Comparison of ENCODE assay signal across 8 cellular contexts in genomic region chr1:43531453-43531905, GRCh38. TPM values are rescaled to one million over a fixed set of nuclear protein-coding genes. Genes with fewer than 3 reads are reported as not detected.
DNase-seq lines count a peak whose midpoint lies in the region; ATAC-seq and TF ChIP-seq lines count a peak whose summit lies in the region.

No MANE protein-coding gene starts in this region.

- H3K27ac Mint-ChIP-seq in activated T-helper 2 cell treated with anti-CD3 and anti-CD28 coated beads, Interferon-gamma antibody, Interleukin-2, Interleukin-4, amounts not matched to agents 10 μg/mL and 5 μg/mL and 100 μg/mL, durations not matched to agents 14 hours and 24 hours and 36 hours, result peak overlapping the region; percentile 48

- DNase-seq in AG20443 (ENCODE audit: low spot score) (peak; percentile 64), right cardiac atrium (peak in 2 of 3 donors; percentile 38 to 70), sciatic nerve (ENCODE audit: low spot score) (no peak), Kasumi-1 (lab: John Stamatoyannopoulos, UW) (no peak), SW480 (ENCODE audit: low spot score) (no peak)
- DNase-seq in activated T-helper 2 cell treated with anti-CD3 and anti-CD28 coated beads, Interferon-gamma antibody, Interleukin-2, Interleukin-4, amounts not matched to agents 10 μg/mL and 5 μg/mL and 100 μg/mL, durations not matched to agents 14 hours and 24 hours and 36 hours (ENCODE audit: low spot score), result no peak

- no peaks in the 10 kb centered on the region for H3K36me3 Mint-ChIP-seq in activated T-helper 2 cell treated with anti-CD3 and anti-CD28 coated beads, Interferon-gamma antibody, Interleukin-2, Interleukin-4, amounts not matched to agents 10 μg/mL and 5 μg/mL and 100 μg/mL, durations not matched to agents 14 hours and 24 hours and 36 hours (ENCODE audit: low read depth)

- 2% methylated on average over 63 of the region's 63 CpGs for WGBS in right cardiac atrium

- H3K27me3 ChIP-seq in right cardiac atrium (ENCODE audit: control insufficient read depth, insufficient read depth), result no peaks in the 10 kb centered on the region

- TF ChIP-seq CTCF in HEK293 (tag by site-specific recombination; IDR thresholded peaks at IDR 0.05), result no peak

- intact Hi-C loops in activated T-helper 2 cell treated with anti-CD3 and anti-CD28 coated beads, Interferon-gamma antibody, Interleukin-2, Interleukin-4, amounts not matched to agents 10 μg/mL and 5 μg/mL and 100 μg/mL, durations not matched to agents 14 hours and 24 hours and 36 hours (cut with micrococcal nuclease), result loop anchor here (5.0 kb wide), 1 partner anchor 176 kb away; the partner anchor contains the start of gene ST3GAL3
- intact Hi-C loops in right cardiac atrium (cut with DNase I) (loop anchor here in 1 of 4 donors (10.0 kb wide), 1 partner anchor 113 kb away; no protein-coding TSS in a partner anchor), sciatic nerve (cut with DNase I) (loop anchor here (10.0 kb wide), 1 partner anchor 403 kb away; the partner anchor contains the start of gene ARTN)

- H3K27ac ChIP-seq in HEK293 (ENCODE audit: extremely low read depth, low read depth, low read length), result no peak overlapping the region; the same call in 1 of the 2 replicates
- no peak overlapping the region for H3K27ac ChIP-seq in right cardiac atrium (ENCODE audit: low read length)

- no peaks in the 10 kb centered on the region for H3K9me3 ChIP-seq in HEK293 (ENCODE audit: control insufficient read depth, insufficient read depth, low read depth, low read length)
- no peaks in the 10 kb centered on the region for H3K9me3 ChIP-seq in right cardiac atrium (ENCODE audit: control insufficient read depth, low read length)

- peaks cover 15% of the 10 kb centered on the region for H3K4me1 Mint-ChIP-seq in activated T-helper 2 cell treated with anti-CD3 and anti-CD28 coated beads, Interferon-gamma antibody, Interleukin-2, Interleukin-4, amounts not matched to agents 10 μg/mL and 5 μg/mL and 100 μg/mL, durations not matched to agents 14 hours and 24 hours and 36 hours (ENCODE audit: low read depth)

- H3K27me3 Mint-ChIP-seq in activated T-helper 2 cell treated with anti-CD3 and anti-CD28 coated beads, Interferon-gamma antibody, Interleukin-2, Interleukin-4, amounts not matched to agents 10 μg/mL and 5 μg/mL and 100 μg/mL, durations not matched to agents 14 hours and 24 hours and 36 hours (ENCODE audit: low read depth), result peaks cover 47% of the 10 kb centered on the region

- H3K36me3 ChIP-seq in HEK293 (ENCODE audit: control insufficient read depth in 2 of 2, insufficient read depth in 1 of 2, low read length in 2 of 2), result peaks cover 0 to 9% of the 10 kb centered on the region in 2 experiments; a peak in 1 of 3 replicates

- POLR2A ChIA-PET in HEK293 (lab: Yijun Ruan, JAX), result interaction anchor here (1.0 to 2.4 kb wide), 2 partner anchors 18 to 119 kb away, joined by 3 to 24 read pairs; partner anchors contain the start of gene KDM4A

- H3K4me1 ChIP-seq in HEK293 (ENCODE audit: control insufficient read depth, insufficient read depth, low read length) (peaks cover 2% of the 10 kb centered on the region; the same call in 1 of the 2 replicates), right cardiac atrium (ENCODE audit: control insufficient read depth, insufficient read depth, low read length) (no peaks in the 10 kb centered on the region)

- ATAC-seq in right cardiac atrium (peak; percentile 23 to 47), sciatic nerve (peak; percentile 52), GM18520 (IDR thresholded peaks at IDR 0.05; ENCODE audit: unreplicated experiment) (no peak)

- H3K4me3 ChIP-seq in HEK293 (ENCODE audit: low read depth, low read length) (peak overlapping the region; percentile 60), right cardiac atrium (ENCODE audit: low read length) (peak overlapping the region; percentile 90)

- H3K9me3 Mint-ChIP-seq in activated T-helper 2 cell treated with anti-CD3 and anti-CD28 coated beads, Interferon-gamma antibody, Interleukin-2, Interleukin-4, amounts not matched to agents 10 μg/mL and 5 μg/mL and 100 μg/mL, durations not matched to agents 14 hours and 24 hours and 36 hours, result no peaks in the 10 kb centered on the region

- CTCF ChIA-PET in HEK293 (lab: Yijun Ruan, JAX), result interaction anchor here (0.5 kb wide), 1 partner anchor 9 kb away, joined by 6 read pairs; no protein-coding TSS in a partner anchor

- H3K4me3 Mint-ChIP-seq in activated T-helper 2 cell treated with anti-CD3 and anti-CD28 coated beads, Interferon-gamma antibody, Interleukin-2, Interleukin-4, amounts not matched to agents 10 μg/mL and 5 μg/mL and 100 μg/mL, durations not matched to agents 14 hours and 24 hours and 36 hours (ENCODE audit: low read depth), result peak overlapping the region; percentile 87

TF ChIP-seq in HEK293, 187 proteins besides CTCF, POLR2A, EP300 and RAD21 (continues in another document):
- no peak for TF ChIP-seq YY1 (tag by site-specific recombination; IDR thresholded peaks at IDR 0.05)
- peak; percentile 66 for TF ChIP-seq KLF1 (tag by site-specific recombination; IDR thresholded peaks at IDR 0.05)
- TF ChIP-seq ZBTB10 (tag by site-specific recombination; IDR thresholded peaks at IDR 0.05), result peak; percentile 41; the same call in 1 of the 2 replicates
- TF ChIP-seq ZFP37 (tag by site-specific recombination; IDR thresholded peaks at IDR 0.05), result 0 out of 2 replicates have a peak, but pooled peaks have one; percentile 37
- peak; percentile 75; the same call in 1 of the 2 replicates for TF ChIP-seq PATZ1 (tag by site-specific recombination; IDR thresholded peaks at IDR 0.05)
- no peak for TF ChIP-seq BCL11A (tag by site-specific recombination; IDR thresholded peaks at IDR 0.05; ENCODE audit: low read depth)
- TF ChIP-seq ZNF830 (tag by site-specific recombination; IDR thresholded peaks at IDR 0.05; ENCODE audit: low read depth), result no peak
- TF ChIP-seq ZBTB26 (tag by site-specific recombination; optimal IDR thresholded peaks at IDR 0.05), result peak; percentile 74

RNA-seq across cellular contexts. Expression of gene PTPRF, which starts 0.8 kb away (rescaled TPM):
- total RNA-seq in activated T-helper 2 cell treated with anti-CD3 and anti-CD28 coated beads, Interferon-gamma antibody, Interleukin-2, Interleukin-4, amounts not matched to agents 10 μg/mL and 5 μg/mL and 100 μg/mL, durations not matched to agents 14 hours and 24 hours and 36 hours, result 3.0 and 3.2 TPM in 2 replicates
- total RNA-seq in right cardiac atrium (10 to 100 TPM; 11.1 to 19.7 (median 12.7) TPM), sciatic nerve (180 TPM)
- polyA plus RNA-seq in right cardiac atrium, result 5.1 TPM

Comparison
In these comparisons a context has a peak if more than half of its experiments do, and no peak if none do; other contexts are left out.
1. DNase-seq: peak in AG20443 (single experiment) and right cardiac atrium (2 of 3); none in activated T-helper 2 cell treated with anti-CD3 and anti-CD28 coated beads, Interferon-gamma antibody, Interleukin-2, Interleukin-4, amounts not matched to agents 10 μg/mL and 5 μg/mL and 100 μg/mL, durations not matched to agents 14 hours and 24 hours and 36 hours (single experiment), sciatic nerve (single experiment), Kasumi-1 (0 of 2) and SW480 (single experiment).